ENCODE assay signal across 16 cellular contexts in genomic region chr17:48513097-48513496, GRCh38. TPM values are rescaled to one million over a fixed set of nuclear protein-coding genes. Genes with fewer than 3 reads are reported as not detected.
DNase-seq lines count a peak whose midpoint lies in the region; ATAC-seq and TF ChIP-seq lines count a peak whose summit lies in the region.
"Had no signal": no experiment of that assay in that cellular context is flagged by ENCODE, and none has a peak within 500 bp of the region (broad histone marks: within the 10 kb centered on the region; RNA-seq: fewer than 3 reads in every experiment).

No MANE protein-coding gene starts in this region.

- intact Hi-C loops in left colon (cut with DNase I, micrococcal nuclease) = no loop called here

- peaks cover 8% of the 10 kb centered on the region; the same call in 1 of the 2 replicates for H3K4me1 ChIP-seq in BLaER1
- H3K4me1 ChIP-seq in GM23338 (ENCODE audit: insufficient read depth) = peaks cover 33% of the 10 kb centered on the region
- H3K4me1 ChIP-seq: BE2C, right atrium auricular region had no signal

- DNase-seq in GM23338 (ENCODE audit: low spot score) = no peak
- DNase-seq in left colon = no peak
- no peak for DNase-seq in 8988T
- DNase-seq in cerebellum (ENCODE audit: low spot score) = no peak
- DNase-seq in activated CD8-positive, alpha-beta memory T cell treated with anti-CD3 and anti-CD28 coated beads for 24 hours = no peak
- DNase-seq: activated CD4-positive, alpha-beta T cell treated with anti-CD3 and anti-CD28 coated beads for 36 hours; BE2C; foreskin fibroblast; islet precursor cell; Kasumi-1; NCI-H187 treated with DMSO at 0.1 percent for 48 hours had no signal

- no peak overlapping the region for H3K27ac ChIP-seq in BLaER1
- H3K27ac ChIP-seq in GM23338 (ENCODE audit: low read depth) = no peak overlapping the region
- H3K27ac ChIP-seq: right atrium auricular region had no signal

- H3K4me3 Mint-ChIP-seq in GM23338 = no peak overlapping the region
- peak overlapping the region; percentile 59 for H3K4me3 Mint-ChIP-seq in activated T-helper 17 cell treated with anti-CD3 and anti-CD28 coated beads, Interleukin-2, amount 50 U/mL, for 72 hours
- H3K4me3 Mint-ChIP-seq: activated CD4-positive, alpha-beta T cell treated with anti-CD3 and anti-CD28 coated beads for 36 hours; dendritic cell treated with granulocyte-macrophage colony-stimulating factor and Interleukin-4, amounts not matched to agents 40 ng/mL and 50 ng/mL, for 4 days had no signal

- H3K9me2 ChIP-seq in GM23338 (ENCODE audit: insufficient read depth) = no peaks in the 10 kb centered on the region

- H3K9me3 ChIP-seq in BLaER1 = no peaks in the 10 kb centered on the region
- H3K9me3 ChIP-seq: BE2C, right atrium auricular region had no signal

- no peak overlapping the region for H3K4me3 ChIP-seq in BLaER1
- H3K4me3 ChIP-seq in GM23338 = no peak overlapping the region
- H3K4me3 ChIP-seq: right atrium auricular region had no signal

- H3K36me3 Mint-ChIP-seq in GM23338 (ENCODE audit: low read depth) = no peaks in the 10 kb centered on the region
- H3K36me3 Mint-ChIP-seq in activated T-helper 17 cell treated with anti-CD3 and anti-CD28 coated beads, Interleukin-2, amount 50 U/mL, for 72 hours (ENCODE audit: low read depth) = no peaks in the 10 kb centered on the region

- peaks cover 31% of the 10 kb centered on the region for H3K4me1 Mint-ChIP-seq in GM23338
- H3K4me1 Mint-ChIP-seq in activated T-helper 17 cell treated with anti-CD3 and anti-CD28 coated beads, Interleukin-2, amount 50 U/mL, for 72 hours = peaks cover 20% of the 10 kb centered on the region

- H3F3A ChIP-seq in GM23338 (replicated peaks; ENCODE audit: low read depth) = 0 out of 2 replicates have a peak, but pooled peaks cover 4% of the 10 kb centered on the region

- H3K9ac ChIP-seq in BLaER1 = no peak overlapping the region

- no peaks in the 10 kb centered on the region for H3K9me3 Mint-ChIP-seq in GM23338
- H3K9me3 Mint-ChIP-seq in activated T-helper 17 cell treated with anti-CD3 and anti-CD28 coated beads, Interleukin-2, amount 50 U/mL, for 72 hours = no peaks in the 10 kb centered on the region
- H3K9me3 Mint-ChIP-seq: dendritic cell treated with granulocyte-macrophage colony-stimulating factor and Interleukin-4, amounts not matched to agents 40 ng/mL and 50 ng/mL, for 4 days had no signal

- 0 out of 2 replicates have a peak overlapping the region, but pooled peaks have one; percentile 6 for H2AFZ ChIP-seq in GM23338

- peaks cover 27% of the 10 kb centered on the region for H3K27me3 Mint-ChIP-seq in GM23338 (ENCODE audit: insufficient read depth, low read depth, poor library complexity)
- peaks cover 13% of the 10 kb centered on the region for H3K27me3 Mint-ChIP-seq in activated T-helper 17 cell treated with anti-CD3 and anti-CD28 coated beads, Interleukin-2, amount 50 U/mL, for 72 hours

- ATAC-seq in GM23338 = no peak
- ATAC-seq in activated T-helper 17 cell treated with anti-CD3 and anti-CD28 coated beads, Interleukin-2, amount 50 U/mL, for 72 hours (replicated peaks) = peak; percentile 36
- peak; percentile 70 for ATAC-seq in left colon
- no peak for ATAC-seq in GM18517 (IDR thresholded peaks at IDR 0.05; ENCODE audit: unreplicated experiment)
- ATAC-seq: activated CD4-positive, alpha-beta T cell treated with anti-CD3 and anti-CD28 coated beads for 36 hours had no signal

- H3K4me2 ChIP-seq in BLaER1 (peak overlapping the region; percentile 5), GM23338 (no peak overlapping the region)

- H3K79me2 ChIP-seq in GM23338 (replicated peaks; ENCODE audit: insufficient read depth) = no peaks in the 10 kb centered on the region

- H3K36me3 ChIP-seq in BLaER1 (no peaks in the 10 kb centered on the region), GM23338 (ENCODE audit: insufficient read depth) (no peaks in the 10 kb centered on the region)
- H3K36me3 ChIP-seq: BE2C, right atrium auricular region had no signal

- H4K20me1 ChIP-seq in BLaER1 = no peaks in the 10 kb centered on the region
- no peaks in the 10 kb centered on the region for H4K20me1 ChIP-seq in GM23338 (replicated peaks; ENCODE audit: insufficient read depth)

- H3K27me3 ChIP-seq in BLaER1 (0 out of 2 replicates have a peak, but pooled peaks cover 12% of the 10 kb centered on the region), GM23338 (ENCODE audit: insufficient read depth) (peaks cover 24% of the 10 kb centered on the region)
- H3K27me3 ChIP-seq: right atrium auricular region had no signal

- H3K27ac Mint-ChIP-seq in GM23338 = no peak overlapping the region
- H3K27ac Mint-ChIP-seq in activated T-helper 17 cell treated with anti-CD3 and anti-CD28 coated beads, Interleukin-2, amount 50 U/mL, for 72 hours = peak overlapping the region; percentile 36
- H3K27ac Mint-ChIP-seq: activated CD4-positive, alpha-beta T cell treated with anti-CD3 and anti-CD28 coated beads for 36 hours; dendritic cell treated with granulocyte-macrophage colony-stimulating factor and Interleukin-4, amounts not matched to agents 40 ng/mL and 50 ng/mL, for 4 days had no signal

- no peak for TF ChIP-seq CTCF in GM23338 (conservative IDR thresholded peaks at IDR 0.05; ENCODE audit: low read depth in 2 of 2)

TF ChIP-seq in GM23338, 12 proteins besides CTCF, POLR2A, EP300 and RAD21 (continues in another document):
- TF ChIP-seq ZNF114 (CRISPR knock-in tag; IDR thresholded peaks at IDR 0.05) (no peak), NANOG (IDR thresholded peaks at IDR 0.05; ENCODE audit: borderline replicate concordance) (no peak), STAT1 (IDR thresholded peaks at IDR 0.05; ENCODE audit: unreplicated experiment) (no peak), EZH2 (IDR thresholded peaks at IDR 0.05; ENCODE audit: low read depth, unreplicated experiment) (no peak), JUNB (IDR thresholded peaks at IDR 0.05; ENCODE audit: unreplicated experiment) (no peak), ETS1 (IDR thresholded peaks at IDR 0.05) (no peak)

RNA-seq across cellular contexts. Expression of gene HOXB1, which starts 17.7 kb away (rescaled TPM):
- total RNA-seq in GM23338 (2014; rRNA removed; shearing (Covaris generic)) = not detected in 2 replicates
- not detected in 2 replicates for polyA plus RNA-seq in GM23338 (2016; fragmentation: Nextera tagmentation; extraction: Ambion mirVana)
- not detected for total RNA-seq in activated T-helper 17 cell treated with anti-CD3 and anti-CD28 coated beads, Interleukin-2, amount 50 U/mL, for 72 hours
- total RNA-seq in left colon (not detected), cerebellum (not detected)
- total RNA-seq: activated CD4-positive, alpha-beta T cell treated with anti-CD3 and anti-CD28 coated beads for 36 hours; right atrium auricular region had no signal

RNA-seq across cellular contexts. Expression of gene HOXB2, which starts 31.8 kb away (rescaled TPM):
- total RNA-seq in GM23338 (2014; rRNA removed; shearing (Covaris generic)) = not detected in 2 replicates
- 0.37 TPM in 1 of 2 replicates, not detected in the other for polyA plus RNA-seq in GM23338 (2016; fragmentation: Nextera tagmentation; extraction: Ambion mirVana)
- 10 to 100 TPM in 1 of 2 donors, 1 to 10 TPM in 1; 2.0 to 15.3 TPM for total RNA-seq in activated T-helper 17 cell treated with anti-CD3 and anti-CD28 coated beads, Interleukin-2, amount 50 U/mL, for 72 hours
- total RNA-seq in left colon (1 to 10 TPM; 2.5 to 7.0 TPM), cerebellum (not detected)

Comparison
In these comparisons a context has a peak if more than half of its experiments do, and no peak if none do; other contexts are left out.
1. ATAC-seq: peak in activated T-helper 17 cell treated with anti-CD3 and anti-CD28 coated beads, Interleukin-2, amount 50 U/mL, for 72 hours (single experiment) and left colon (single experiment); none in GM23338 (single experiment) and GM18517 (single experiment).